In the genomic region with DNA sequence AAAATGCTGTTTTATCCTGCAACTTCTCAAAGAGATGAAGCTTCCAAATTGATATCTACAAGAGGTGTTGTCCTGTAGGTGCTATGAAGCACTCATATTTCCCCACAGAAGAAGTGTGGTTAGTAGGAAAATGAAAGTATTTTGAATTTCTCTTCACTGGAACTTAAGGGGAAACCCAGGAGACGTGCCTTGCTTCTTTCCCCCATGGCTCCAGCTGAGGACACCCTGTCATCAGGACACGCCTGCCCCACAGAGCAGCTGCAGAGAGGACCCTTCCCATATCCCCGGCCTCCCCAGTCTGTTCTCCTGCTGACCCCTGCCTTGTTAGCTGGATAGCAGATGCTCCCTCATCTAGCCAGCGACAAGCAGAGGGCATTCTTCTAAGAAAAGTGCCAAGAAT, we compare ENCODE assay signal across 7 cellular contexts.
DNase-seq lines count a peak whose midpoint lies in the region; ATAC-seq and TF ChIP-seq lines count a peak whose summit lies in the region.

No MANE protein-coding gene starts in this region.

- DNase-seq in stimulated activated naive CD8-positive, alpha-beta T cell treated with anti-CD3 and anti-CD28 coated beads, Interleukin-15, Interleukin-2, amounts not matched to agents 100 U/mL and 50 U/mL, for 24 hours: peak; percentile 68
- DNase-seq in foreskin fibroblast (no peak), SW480 (ENCODE audit: low spot score) (no peak), AG08396 (ENCODE audit: low spot score) (no peak)

- H3K4me3 ChIP-seq in foreskin fibroblast (ENCODE audit: low read depth in 1 of 2, low read length in 2 of 2): no peak overlapping the region

- no peaks in the 10 kb centered on the region for H3K9me3 Mint-ChIP-seq in activated T-helper 17 cell treated with anti-CD3 and anti-CD28 coated beads, Interleukin-2, amount 50 U/mL, for 72 hours

- peaks cover 30% of the 10 kb centered on the region for H3K4me1 Mint-ChIP-seq in activated T-helper 17 cell treated with anti-CD3 and anti-CD28 coated beads, Interleukin-2, amount 50 U/mL, for 72 hours

- peak overlapping the region; percentile 97 for H3K27ac Mint-ChIP-seq in activated T-helper 17 cell treated with anti-CD3 and anti-CD28 coated beads, Interleukin-2, amount 50 U/mL, for 72 hours

- H3K36me3 Mint-ChIP-seq in activated T-helper 17 cell treated with anti-CD3 and anti-CD28 coated beads, Interleukin-2, amount 50 U/mL, for 72 hours (ENCODE audit: low read depth): no peaks in the 10 kb centered on the region

- no peak for TF ChIP-seq CTCF in foreskin fibroblast (IDR thresholded peaks at IDR 0.05; ENCODE audit: low read depth, low read length)

- H3K4me3 Mint-ChIP-seq in activated T-helper 17 cell treated with anti-CD3 and anti-CD28 coated beads, Interleukin-2, amount 50 U/mL, for 72 hours: peak overlapping the region; percentile 81

- ATAC-seq in GM21360 (IDR thresholded peaks at IDR 0.05; ENCODE audit: unreplicated experiment) (peak; percentile 22), HG03342 (IDR thresholded peaks at IDR 0.05; ENCODE audit: unreplicated experiment) (peak; percentile 31)
- ATAC-seq in activated T-helper 17 cell treated with anti-CD3 and anti-CD28 coated beads, Interleukin-2, amount 50 U/mL, for 72 hours (replicated peaks): peak; percentile 65
- peak; percentile 78 for ATAC-seq in stimulated activated naive CD8-positive, alpha-beta T cell treated with anti-CD3 and anti-CD28 coated beads, Interleukin-15, Interleukin-2, amounts not matched to agents 100 U/mL and 50 U/mL, for 24 hours

- H3K27me3 Mint-ChIP-seq in activated T-helper 17 cell treated with anti-CD3 and anti-CD28 coated beads, Interleukin-2, amount 50 U/mL, for 72 hours: no peaks in the 10 kb centered on the region

Comparison
In these comparisons a context has a peak if more than half of its experiments do, and no peak if none do; other contexts are left out.
1. ATAC-seq: peak in every context shown above with its lines; median percentile 78 in stimulated activated naive CD8-positive, alpha-beta T cell treated with anti-CD3 and anti-CD28 coated beads, Interleukin-15, Interleukin-2, amounts not matched to agents 100 U/mL and 50 U/mL, for 24 hours; 65 in activated T-helper 17 cell treated with anti-CD3 and anti-CD28 coated beads, Interleukin-2, amount 50 U/mL, for 72 hours; 31 in HG03342; 22 in GM21360.